Comparison of ENCODE assay signal across 1 cellular context in the genomic region with DNA sequence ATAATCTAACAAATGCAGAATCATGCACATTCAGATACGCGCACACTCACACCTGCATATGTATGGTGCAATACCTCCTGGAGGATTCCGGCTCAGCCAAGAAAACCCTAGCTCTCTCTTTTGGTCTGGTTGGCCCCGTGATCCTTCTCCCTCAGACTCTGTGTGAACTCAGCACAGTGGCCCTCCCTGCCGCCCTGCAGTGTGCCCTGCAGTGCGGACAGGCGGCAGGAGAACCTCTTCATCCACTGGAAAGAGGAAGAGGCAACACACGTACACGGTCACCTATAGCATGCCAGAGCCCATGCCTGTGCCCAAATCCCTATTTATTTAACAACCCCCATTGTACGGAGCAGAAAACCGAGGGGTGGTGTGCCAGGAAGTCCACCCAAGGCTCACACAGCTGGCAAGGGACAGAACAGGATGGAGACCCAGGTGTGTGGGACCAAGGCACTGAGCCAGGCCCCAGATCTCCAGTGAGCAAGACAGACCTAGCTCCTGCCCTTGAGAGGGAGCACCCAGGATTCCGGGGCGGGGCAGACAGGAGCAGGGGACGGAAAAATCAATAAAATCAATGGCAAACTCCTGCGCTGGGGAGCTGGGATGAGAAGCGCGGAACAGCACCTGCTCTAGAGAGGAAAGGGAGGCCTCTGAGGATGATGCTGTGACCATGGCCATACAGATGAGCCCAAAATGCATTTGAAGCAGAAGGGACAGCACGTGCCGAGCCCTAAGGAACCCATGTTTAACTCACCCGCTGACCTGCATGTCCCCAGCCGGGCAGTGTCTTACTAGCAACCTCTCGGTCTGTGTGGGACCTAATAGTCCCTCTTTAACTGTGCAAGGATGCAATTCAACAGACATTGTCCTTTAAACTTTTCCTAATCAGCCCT.
TF ChIP-seq lines count a peak whose summit lies in the region.

No MANE protein-coding gene starts in this region.

TF ChIP-seq in HepG2, 621 proteins besides CTCF, POLR2A, EP300 and RAD21 (continued from another document and continues in another):
- TF ChIP-seq, protein P1, sequence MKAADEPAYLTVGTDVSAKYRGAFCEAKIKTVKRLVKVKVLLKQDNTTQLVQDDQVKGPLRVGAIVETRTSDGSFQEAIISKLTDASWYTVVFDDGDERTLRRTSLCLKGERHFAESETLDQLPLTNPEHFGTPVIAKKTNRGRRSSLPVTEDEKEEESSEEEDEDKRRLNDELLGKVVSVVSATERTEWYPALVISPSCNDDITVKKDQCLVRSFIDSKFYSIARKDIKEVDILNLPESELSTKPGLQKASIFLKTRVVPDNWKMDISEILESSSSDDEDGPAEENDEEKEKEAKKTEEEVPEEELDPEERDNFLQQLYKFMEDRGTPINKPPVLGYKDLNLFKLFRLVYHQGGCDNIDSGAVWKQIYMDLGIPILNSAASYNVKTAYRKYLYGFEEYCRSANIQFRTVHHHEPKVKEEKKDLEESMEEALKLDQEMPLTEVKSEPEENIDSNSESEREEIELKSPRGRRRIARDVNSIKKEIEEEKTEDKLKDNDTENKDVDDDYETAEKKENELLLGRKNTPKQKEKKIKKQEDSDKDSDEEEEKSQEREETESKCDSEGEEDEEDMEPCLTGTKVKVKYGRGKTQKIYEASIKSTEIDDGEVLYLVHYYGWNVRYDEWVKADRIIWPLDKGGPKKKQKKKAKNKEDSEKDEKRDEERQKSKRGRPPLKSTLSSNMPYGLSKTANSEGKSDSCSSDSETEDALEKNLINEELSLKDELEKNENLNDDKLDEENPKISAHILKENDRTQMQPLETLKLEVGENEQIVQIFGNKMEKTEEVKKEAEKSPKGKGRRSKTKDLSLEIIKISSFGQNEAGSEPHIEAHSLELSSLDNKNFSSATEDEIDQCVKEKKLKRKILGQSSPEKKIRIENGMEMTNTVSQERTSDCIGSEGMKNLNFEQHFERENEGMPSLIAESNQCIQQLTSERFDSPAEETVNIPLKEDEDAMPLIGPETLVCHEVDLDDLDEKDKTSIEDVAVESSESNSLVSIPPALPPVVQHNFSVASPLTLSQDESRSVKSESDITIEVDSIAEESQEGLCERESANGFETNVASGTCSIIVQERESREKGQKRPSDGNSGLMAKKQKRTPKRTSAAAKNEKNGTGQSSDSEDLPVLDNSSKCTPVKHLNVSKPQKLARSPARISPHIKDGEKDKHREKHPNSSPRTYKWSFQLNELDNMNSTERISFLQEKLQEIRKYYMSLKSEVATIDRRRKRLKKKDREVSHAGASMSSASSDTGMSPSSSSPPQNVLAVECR (CRISPR knock-in tag; IDR thresholded peaks at IDR 0.05; ENCODE audit: borderline replicate concordance): peak; percentile 75; the same call in 1 of the 2 replicates
- TF ChIP-seq TERF1 (CRISPR knock-in tag; IDR thresholded peaks at IDR 0.05) (no peak), PREB (CRISPR knock-in tag; IDR thresholded peaks at IDR 0.05) (no peak), ZFP82 (CRISPR knock-in tag; IDR thresholded peaks at IDR 0.05; ENCODE audit: borderline replicate concordance) (no peak; the same call in 1 of the 2 replicates), REL (CRISPR knock-in tag; conservative IDR thresholded peaks at IDR 0.05) (no peak; the same call in 1 of the 2 replicates), RFX5 (IDR thresholded peaks at IDR 0.05; ENCODE audit: low read depth, low read length) (no peak), RFXAP (CRISPR knock-in tag; IDR thresholded peaks at IDR 0.05; ENCODE audit: borderline replicate concordance) (0 out of 2 replicates have a peak, but pooled peaks have one; percentile 63), GLI4 (CRISPR knock-in tag; IDR thresholded peaks at IDR 0.05; ENCODE audit: borderline replicate concordance) (no peak; the same call in 1 of the 2 replicates), HOXD1 (CRISPR knock-in tag; IDR thresholded peaks at IDR 0.05) (peak; percentile 65; the same call in 1 of the 2 replicates), MZF1 (CRISPR knock-in tag; IDR thresholded peaks at IDR 0.05; ENCODE audit: borderline replicate concordance) (no peak), ZZZ3 (CRISPR knock-in tag; IDR thresholded peaks at IDR 0.05; ENCODE audit: borderline replicate concordance) (no peak), RELA (CRISPR knock-in tag; IDR thresholded peaks at IDR 0.05) (no peak), ZNF282 (IDR thresholded peaks at IDR 0.05; ENCODE audit: partially characterized antibody) (no peak), MYPOP (CRISPR knock-in tag; IDR thresholded peaks at IDR 0.05) (peak; percentile 75; the same call in 1 of the 2 replicates), ZNF331 (CRISPR knock-in tag; IDR thresholded peaks at IDR 0.05) (peak; percentile 83), DPF2 (CRISPR knock-in tag; IDR thresholded peaks at IDR 0.05; ENCODE audit: borderline replicate concordance, low read depth) (peak; percentile 87; the same call in 1 of the 2 replicates), HHEX (CRISPR knock-in tag; IDR thresholded peaks at IDR 0.05) (no peak), NFYC (CRISPR knock-in tag; IDR thresholded peaks at IDR 0.05) (no peak), ZNF839 (CRISPR knock-in tag; IDR thresholded peaks at IDR 0.05; ENCODE audit: borderline replicate concordance) (no peak), ZNF660 (CRISPR knock-in tag; IDR thresholded peaks at IDR 0.05; ENCODE audit: borderline replicate concordance, low read depth) (no peak), RFXANK (CRISPR knock-in tag; IDR thresholded peaks at IDR 0.05) (no peak), TBX3 (IDR thresholded peaks at IDR 0.05; ENCODE audit: borderline replicate concordance) (no peak), ZNF775 (CRISPR knock-in tag; IDR thresholded peaks at IDR 0.05; ENCODE audit: borderline replicate concordance) (0 out of 2 replicates have a peak, but pooled peaks have one; percentile 45), NFKBIZ (CRISPR knock-in tag; IDR thresholded peaks at IDR 0.05) (no peak; the same call in 1 of the 2 replicates), ZC3H4 (CRISPR knock-in tag; IDR thresholded peaks at IDR 0.05; ENCODE audit: borderline replicate concordance) (no peak), HOXA3 (CRISPR knock-in tag; IDR thresholded peaks at IDR 0.05) (peak; percentile 68), BORCS8-MEF2B (CRISPR knock-in tag; IDR thresholded peaks at IDR 0.05) (peak; percentile 90; the same call in 1 of the 2 replicates)
- TF ChIP-seq, protein P2, sequence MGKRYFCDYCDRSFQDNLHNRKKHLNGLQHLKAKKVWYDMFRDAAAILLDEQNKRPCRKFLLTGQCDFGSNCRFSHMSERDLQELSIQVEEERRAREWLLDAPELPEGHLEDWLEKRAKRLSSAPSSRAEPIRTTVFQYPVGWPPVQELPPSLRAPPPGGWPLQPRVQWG (CRISPR knock-in tag; IDR thresholded peaks at IDR 0.05; ENCODE audit: borderline replicate concordance, low read depth): no peak
- TF ChIP-seq, protein P3, sequence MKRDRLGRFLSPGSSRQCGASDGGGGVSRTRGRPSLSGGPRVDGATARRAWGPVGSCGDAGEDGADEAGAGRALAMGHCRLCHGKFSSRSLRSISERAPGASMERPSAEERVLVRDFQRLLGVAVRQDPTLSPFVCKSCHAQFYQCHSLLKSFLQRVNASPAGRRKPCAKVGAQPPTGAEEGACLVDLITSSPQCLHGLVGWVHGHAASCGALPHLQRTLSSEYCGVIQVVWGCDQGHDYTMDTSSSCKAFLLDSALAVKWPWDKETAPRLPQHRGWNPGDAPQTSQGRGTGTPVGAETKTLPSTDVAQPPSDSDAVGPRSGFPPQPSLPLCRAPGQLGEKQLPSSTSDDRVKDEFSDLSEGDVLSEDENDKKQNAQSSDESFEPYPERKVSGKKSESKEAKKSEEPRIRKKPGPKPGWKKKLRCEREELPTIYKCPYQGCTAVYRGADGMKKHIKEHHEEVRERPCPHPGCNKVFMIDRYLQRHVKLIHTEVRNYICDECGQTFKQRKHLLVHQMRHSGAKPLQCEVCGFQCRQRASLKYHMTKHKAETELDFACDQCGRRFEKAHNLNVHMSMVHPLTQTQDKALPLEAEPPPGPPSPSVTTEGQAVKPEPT (CRISPR knock-in tag; IDR thresholded peaks at IDR 0.05; ENCODE audit: low read depth): peak; percentile 53; the same call in 1 of the 2 replicates
- TF ChIP-seq, protein P4, sequence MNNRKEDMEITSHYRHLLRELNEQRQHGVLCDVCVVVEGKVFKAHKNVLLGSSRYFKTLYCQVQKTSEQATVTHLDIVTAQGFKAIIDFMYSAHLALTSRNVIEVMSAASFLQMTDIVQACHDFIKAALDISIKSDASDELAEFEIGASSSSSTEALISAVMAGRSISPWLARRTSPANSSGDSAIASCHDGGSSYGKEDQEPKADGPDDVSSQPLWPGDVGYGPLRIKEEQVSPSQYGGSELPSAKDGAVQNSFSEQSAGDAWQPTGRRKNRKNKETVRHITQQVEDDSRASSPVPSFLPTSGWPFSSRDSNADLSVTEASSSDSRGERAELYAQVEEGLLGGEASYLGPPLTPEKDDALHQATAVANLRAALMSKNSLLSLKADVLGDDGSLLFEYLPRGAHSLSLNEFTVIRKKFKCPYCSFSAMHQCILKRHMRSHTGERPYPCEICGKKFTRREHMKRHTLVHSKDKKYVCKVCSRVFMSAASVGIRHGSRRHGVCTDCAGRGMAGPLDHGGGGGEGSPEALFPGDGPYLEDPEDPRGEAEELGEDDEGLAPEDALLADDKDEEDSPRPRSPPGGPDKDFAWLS (CRISPR knock-in tag; IDR thresholded peaks at IDR 0.05; ENCODE audit: borderline replicate concordance): no peak
- TF ChIP-seq, protein P5, sequence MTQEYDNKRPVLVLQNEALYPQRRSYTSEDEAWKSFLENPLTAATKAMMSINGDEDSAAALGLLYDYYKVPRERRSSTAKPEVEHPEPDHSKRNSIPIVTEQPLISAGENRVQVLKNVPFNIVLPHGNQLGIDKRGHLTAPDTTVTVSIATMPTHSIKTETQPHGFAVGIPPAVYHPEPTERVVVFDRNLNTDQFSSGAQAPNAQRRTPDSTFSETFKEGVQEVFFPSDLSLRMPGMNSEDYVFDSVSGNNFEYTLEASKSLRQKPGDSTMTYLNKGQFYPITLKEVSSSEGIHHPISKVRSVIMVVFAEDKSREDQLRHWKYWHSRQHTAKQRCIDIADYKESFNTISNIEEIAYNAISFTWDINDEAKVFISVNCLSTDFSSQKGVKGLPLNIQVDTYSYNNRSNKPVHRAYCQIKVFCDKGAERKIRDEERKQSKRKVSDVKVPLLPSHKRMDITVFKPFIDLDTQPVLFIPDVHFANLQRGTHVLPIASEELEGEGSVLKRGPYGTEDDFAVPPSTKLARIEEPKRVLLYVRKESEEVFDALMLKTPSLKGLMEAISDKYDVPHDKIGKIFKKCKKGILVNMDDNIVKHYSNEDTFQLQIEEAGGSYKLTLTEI (CRISPR knock-in tag; conservative IDR thresholded peaks at IDR 0.05): no peak
